ENCODE assay signal across 27 cellular contexts in genomic region chr11:70146309-70146708, GRCh38.
"Had no signal": no experiment of that assay in that cellular context is flagged by ENCODE, and none has a peak within 500 bp of the region (broad histone marks: within the 10 kb centered on the region; RNA-seq: fewer than 3 reads in every experiment).

No MANE protein-coding gene starts in this region.

- H3K27ac ChIP-seq: esophagus muscularis mucosa, foreskin keratinocyte, gastroesophageal sphincter, heart left ventricle, hepatocyte, left lung, neural progenitor cell, prostate gland, right atrium auricular region, suprapubic skin, transverse colon, upper lobe of right lung, uterus had no signal

- H3K4me2 ChIP-seq: hepatocyte, neural progenitor cell, smooth muscle cell had no signal

- H3K36me3 ChIP-seq: esophagus muscularis mucosa, gastroesophageal sphincter, left lung, neural progenitor cell, prostate gland, right atrium auricular region, suprapubic skin, transverse colon, upper lobe of right lung, uterus had no signal

- ATAC-seq: foreskin keratinocyte; gastroesophageal sphincter; heart left ventricle; left cardiac atrium; left lung; naive thymus-derived CD4-positive, alpha-beta T cell; sciatic nerve; stimulated activated naive CD8-positive, alpha-beta T cell treated with anti-CD3 and anti-CD28 coated beads, Interleukin-15, amount 100 ng/mL, for 72 hours; upper lobe of right lung had no signal

- H3K9me3 ChIP-seq: esophagus muscularis mucosa, gastroesophageal sphincter, heart left ventricle, left lung, prostate gland, right atrium auricular region, suprapubic skin, transverse colon, upper lobe of right lung, uterus had no signal

- H3K4me3 ChIP-seq: esophagus muscularis mucosa, gastroesophageal sphincter, heart left ventricle, hepatocyte, left lung, neural progenitor cell, prostate gland, right atrium auricular region, smooth muscle cell, suprapubic skin, transverse colon, upper lobe of right lung, uterus had no signal

- H3K27me3 ChIP-seq: foreskin keratinocyte, right atrium auricular region, uterus had no signal

- H3K79me2 ChIP-seq: hepatocyte had no signal

- DNase-seq: effector CD8-positive, alpha-beta T cell; foreskin keratinocyte; heart left ventricle; kidney; left cardiac atrium; left lung; mesenchymal stem cell; midbrain; naive thymus-derived CD4-positive, alpha-beta T cell; stimulated activated CD4-positive, alpha-beta T cell treated with anti-CD3 and anti-CD28 coated beads, Interleukin-12 subunit alpha, Interleukin-12 subunit beta, amount 100 ng/mL, for 4 hours; stimulated activated CD4-positive, alpha-beta T cell treated with anti-CD3 and anti-CD28 coated beads, Interleukin-1b, Interleukin-23, amount 100 ng/mL, for 48 hours; stimulated activated CD4-positive, alpha-beta T cell treated with anti-CD3 and anti-CD28 coated beads, Interleukin-4, amount 100 ng/mL, for 1 hour; stimulated activated CD8-positive, alpha-beta memory T cell treated with anti-CD3 and anti-CD28 coated beads, Interleukin-4, amount 100 ng/mL, for 48 hours; stimulated activated naive CD4-positive, alpha-beta T cell; stimulated activated naive CD8-positive, alpha-beta T cell treated with anti-CD3 and anti-CD28 coated beads, Interleukin-15, amount 100 ng/mL, for 72 hours; transverse colon; upper lobe of right lung; uterus had no signal

- H3K9ac ChIP-seq: neural progenitor cell had no signal

- H3K4me1 ChIP-seq: prostate gland, uterus had no signal
